Comparison of ENCODE assay signal across 8 cellular contexts in the genomic region with DNA sequence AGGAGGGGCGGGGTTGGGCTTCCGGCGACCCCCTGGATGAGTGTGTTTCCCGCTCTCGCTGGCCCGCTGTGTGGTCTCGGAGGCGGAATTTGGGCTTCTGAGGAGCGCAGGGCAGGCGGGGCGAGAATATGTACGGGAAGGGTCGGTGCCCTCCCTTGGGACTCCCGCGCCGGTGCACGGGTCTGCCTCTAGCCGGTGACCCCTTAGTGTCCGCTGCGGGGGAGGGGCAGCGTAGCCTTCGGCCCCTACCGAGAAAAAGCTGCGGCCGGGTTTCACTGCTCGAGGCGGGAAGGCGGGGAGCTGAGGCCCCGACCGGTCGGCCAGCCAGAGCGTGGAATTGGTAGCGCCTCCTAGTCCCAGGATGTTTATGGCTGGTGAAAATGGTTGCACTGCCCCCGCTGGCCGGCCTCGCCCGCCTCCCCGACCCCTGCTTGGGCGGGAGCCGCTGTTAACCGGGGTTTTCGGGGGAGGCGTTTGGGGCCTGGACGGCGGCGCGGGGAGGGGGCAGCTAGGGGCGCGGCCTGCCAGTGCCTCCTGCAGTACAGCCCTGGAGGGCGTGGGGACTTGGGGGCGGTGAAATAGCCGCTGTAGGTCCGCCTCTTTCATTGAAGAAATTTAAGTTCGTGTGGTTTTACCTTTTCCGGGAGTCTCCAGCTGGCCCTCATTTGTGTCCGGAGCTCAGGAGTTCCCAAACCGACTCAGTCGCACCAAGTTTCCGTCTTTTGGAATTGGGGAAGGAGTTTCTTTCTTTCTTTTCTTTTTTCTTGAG. TPM values are rescaled to one million over a fixed set of nuclear protein-coding genes. Genes with fewer than 3 reads are reported as not detected.
A peak's percentile ranks its signal among the peaks of the same experiment; 100 is the strongest.
DNase-seq lines count a peak whose midpoint lies in the region; ATAC-seq and TF ChIP-seq lines count a peak whose summit lies in the region.

A gene (plus strand): TSS at position 643 of the 769 bp plus-strand sequence. CDS start 290 bp downstream, outside the sequence.

- H3K36me3 Mint-ChIP-seq in nephron (ENCODE audit: low read depth): peaks cover 5% of the 10 kb centered on the region

- peaks cover 53% of the 10 kb centered on the region for H3K4me1 ChIP-seq in Karpas-422 (ENCODE audit: low read length)

- H4K20me1 ChIP-seq in Karpas-422 (ENCODE audit: insufficient read depth, low read depth, low read length): peaks cover 15% of the 10 kb centered on the region

- no peaks in the 10 kb centered on the region for H3K9me3 Mint-ChIP-seq in nephron
- H3K9me3 Mint-ChIP-seq in stimulated activated naive CD8-positive, alpha-beta T cell treated with anti-CD3 and anti-CD28 coated beads, Interleukin-15, amount 100 ng/mL, for 72 hours: no peaks in the 10 kb centered on the region

- H3K9ac ChIP-seq in Karpas-422 (ENCODE audit: low read length): peak within 1 kb of the TSS; percentile 96

- DNase-seq in DMS79 treated with DMSO at 0.1 percent for 48 hours (lab: John Stamatoyannopoulos, UW) (peak; percentile 83), Karpas-422 (peak; percentile 97), RPMI8226 (peak; percentile 88), fibroblast of mammary gland (ENCODE audit: low read depth) (peak; percentile 95)
- peak; percentile 59 to 72 for DNase-seq in activated T-helper 1 cell treated with anti-CD3 and anti-CD28 coated beads, Interleukin-2, amount 50 U/mL, for 16 hours (ENCODE audit: low read depth in 1 of 2, low spot score in 1 of 2)
- peak; percentile 85 for DNase-seq in stimulated activated naive CD8-positive, alpha-beta T cell treated with anti-CD3 and anti-CD28 coated beads, Interleukin-15, amount 100 ng/mL, for 72 hours

- H3K27ac ChIP-seq in Karpas-422 (ENCODE audit: low read length): peak within 1 kb of the TSS; percentile 95

- H3K9me3 ChIP-seq in Karpas-422 (ENCODE audit: low read length): no peaks in the 10 kb centered on the region

- H3K4me3 ChIP-seq in Karpas-422 (ENCODE audit: low read length): peak within 1 kb of the TSS; percentile 70
- peak within 1 kb of the TSS; percentile 94 for H3K4me3 ChIP-seq in fibroblast of mammary gland (ENCODE audit: control insufficient read depth, low read depth, low read length)

- peaks cover 27% of the 10 kb centered on the region for H3K36me3 ChIP-seq in Karpas-422 (ENCODE audit: insufficient read depth, low read length)

- H3K27ac Mint-ChIP-seq in nephron: peak within 1 kb of the TSS; percentile 97 to 99 (median 98)
- peak within 1 kb of the TSS; percentile 95 to 100 for H3K27ac Mint-ChIP-seq in stimulated activated naive CD8-positive, alpha-beta T cell treated with anti-CD3 and anti-CD28 coated beads, Interleukin-15, amount 100 ng/mL, for 72 hours

- peak within 1 kb of the TSS; percentile 76 for H3K4me2 ChIP-seq in Karpas-422 (ENCODE audit: low read depth, low read length, poor library complexity, severe bottlenecking)

- H3K9me2 ChIP-seq in Karpas-422 (replicated peaks; ENCODE audit: insufficient read depth, low read length): no peaks in the 10 kb centered on the region

- peak within 1 kb of the TSS; percentile 93 to 96 (median 95) for H3K4me3 Mint-ChIP-seq in nephron
- peak within 1 kb of the TSS; percentile 89 to 94 for H3K4me3 Mint-ChIP-seq in stimulated activated naive CD8-positive, alpha-beta T cell treated with anti-CD3 and anti-CD28 coated beads, Interleukin-15, amount 100 ng/mL, for 72 hours

- H3K27me3 Mint-ChIP-seq in nephron (ENCODE audit: low read depth): no peaks in the 10 kb centered on the region
- no peaks in the 10 kb centered on the region for H3K27me3 Mint-ChIP-seq in stimulated activated naive CD8-positive, alpha-beta T cell treated with anti-CD3 and anti-CD28 coated beads, Interleukin-15, amount 100 ng/mL, for 72 hours

- TF ChIP-seq CTCF in fibroblast of mammary gland (conservative IDR thresholded peaks at IDR 0.05; ENCODE audit: control insufficient read depth, insufficient read depth, low read depth, low read length) (peak; percentile 19), nephron (IDR thresholded peaks at IDR 0.05; ENCODE audit: unreplicated experiment in 3 of 3) (peak in 2 of 3 experiments; percentile 9 to 16)

- ATAC-seq in GM21825 (IDR thresholded peaks at IDR 0.05; ENCODE audit: unreplicated experiment): peak; percentile 72
- peak; percentile 75 for ATAC-seq in stimulated activated naive CD8-positive, alpha-beta T cell treated with anti-CD3 and anti-CD28 coated beads, Interleukin-15, amount 100 ng/mL, for 72 hours

- H3K4me1 Mint-ChIP-seq in nephron: peaks cover 49% of the 10 kb centered on the region
- H3K4me1 Mint-ChIP-seq in stimulated activated naive CD8-positive, alpha-beta T cell treated with anti-CD3 and anti-CD28 coated beads, Interleukin-15, amount 100 ng/mL, for 72 hours: peaks cover 50% of the 10 kb centered on the region

- peaks cover 51% of the 10 kb centered on the region for H3K79me2 ChIP-seq in Karpas-422 (ENCODE audit: low read length)

- H2AFZ ChIP-seq in Karpas-422 (ENCODE audit: low read length): peak within 1 kb of the TSS; percentile 71; the same call in 1 of the 2 replicates

- H3K27me3 ChIP-seq in Karpas-422 (ENCODE audit: low read length): no peaks in the 10 kb centered on the region

RNA-seq across cellular contexts. Expression of the gene that starts here (rescaled TPM):
- total RNA-seq in Karpas-422 (2014; rRNA removed; shearing (Covaris generic); ENCODE audit: low replicate concordance): 77.6 and 101 TPM in 2 replicates

Comparison
In these comparisons a context has a peak if more than half of its experiments do, and no peak if none do; other contexts are left out.
1. Peak in every context shown above with its lines: DNase-seq, ATAC-seq, H3K4me3 ChIP-seq and H3K27ac ChIP-seq.